In genomic region chrX:69374569-69374968, GRCh38 we compare ENCODE assay signal across 22 cellular contexts.
DNase-seq lines count a peak whose midpoint lies in the region; ATAC-seq and TF ChIP-seq lines count a peak whose summit lies in the region.
"Had no signal": no experiment of that assay in that cellular context is flagged by ENCODE, and none has a peak within 500 bp of the region (broad histone marks: within the 10 kb centered on the region; RNA-seq: fewer than 3 reads in every experiment).

No MANE protein-coding gene starts in this region.

- H3K27me3 ChIP-seq in right atrium auricular region: no peaks in the 10 kb centered on the region
- no peaks in the 10 kb centered on the region for H3K27me3 ChIP-seq in cardiac muscle cell
- H3K27me3 ChIP-seq in right cardiac atrium (ENCODE audit: control insufficient read depth, insufficient read depth): no peaks in the 10 kb centered on the region
- H3K27me3 ChIP-seq: SJCRH30 had no signal

- H3K4me1 ChIP-seq in right atrium auricular region (no peaks in the 10 kb centered on the region), cardiac muscle cell (ENCODE audit: low read depth) (no peaks in the 10 kb centered on the region), right cardiac atrium (ENCODE audit: control insufficient read depth, insufficient read depth, low read length) (no peaks in the 10 kb centered on the region)
- H3K4me1 ChIP-seq: SJCRH30 had no signal

- ATAC-seq in Right ventricle myocardium inferior (peak; percentile 86), right cardiac atrium (peak; percentile 48 to 65), GM18858 (IDR thresholded peaks at IDR 0.05; ENCODE audit: unreplicated experiment) (no peak)
- no peak for ATAC-seq in activated naive CD8-positive, alpha-beta T cell treated with anti-CD3 and anti-CD28 coated beads, Interleukin-2, amount 50 U/mL, for 24 hours
- ATAC-seq: SK-N-SH treated with all-trans-retinoic acid at 6 μM for 48 hours had no signal

- peak overlapping the region in 1 of 2 donors; percentile 62 for H3K27ac ChIP-seq in right atrium auricular region
- peak overlapping the region; percentile 28 for H3K27ac ChIP-seq in cardiac muscle cell
- no peak overlapping the region for H3K27ac ChIP-seq in right cardiac atrium (ENCODE audit: low read length)
- H3K27ac ChIP-seq: SJCRH30 had no signal

- H3K36me3 ChIP-seq in right atrium auricular region (no peaks in the 10 kb centered on the region), cardiac muscle cell (no peaks in the 10 kb centered on the region)
- H3K36me3 ChIP-seq: SJCRH30 had no signal

- TF ChIP-seq CTCF in right atrium auricular region (IDR thresholded peaks at IDR 0.05) (no peak), cardiac muscle cell (IDR thresholded peaks at IDR 0.05; ENCODE audit: low read depth, low read length) (no peak)

- peaks cover 12% of the 10 kb centered on the region for H3K9me3 Mint-ChIP-seq in activated naive CD8-positive, alpha-beta T cell treated with anti-CD3 and anti-CD28 coated beads, Interleukin-2, amount 50 U/mL, for 24 hours

- H3K4me3 ChIP-seq in right atrium auricular region: no peak overlapping the region
- no peak overlapping the region for H3K4me3 ChIP-seq in cardiac muscle cell
- H3K4me3 ChIP-seq in right cardiac atrium (ENCODE audit: low read length): no peak overlapping the region
- H3K4me3 ChIP-seq: SJCRH30 had no signal

- no peaks in the 10 kb centered on the region for H3K36me3 Mint-ChIP-seq in activated naive CD8-positive, alpha-beta T cell treated with anti-CD3 and anti-CD28 coated beads, Interleukin-2, amount 50 U/mL, for 24 hours (ENCODE audit: low read depth)

- no peaks in the 10 kb centered on the region for H3K4me1 Mint-ChIP-seq in activated naive CD8-positive, alpha-beta T cell treated with anti-CD3 and anti-CD28 coated beads, Interleukin-2, amount 50 U/mL, for 24 hours

- H3K4me3 Mint-ChIP-seq in activated naive CD8-positive, alpha-beta T cell treated with anti-CD3 and anti-CD28 coated beads, Interleukin-2, amount 50 U/mL, for 24 hours: no peak overlapping the region

- DNase-seq in Right ventricle myocardium inferior (ENCODE audit: missing footprints): no peak
- no peak for DNase-seq in right atrium auricular region (ENCODE audit: low spot score)
- peak; percentile 8 to 39 for DNase-seq in cardiac muscle cell (ENCODE audit: low read depth in 1 of 2, low spot score in 1 of 2)
- DNase-seq in right cardiac atrium: no peak
- DNase-seq in activated naive CD8-positive, alpha-beta T cell treated with anti-CD3 and anti-CD28 coated beads, Interleukin-2, amount 50 U/mL, for 24 hours: no peak
- DNase-seq in NCI-H510A treated with DMSO at 0.1 percent for 48 hours (lab: John Stamatoyannopoulos, UW): no peak
- DNase-seq: Calu3, GOT3, HCEC 1CT, IMR-90, KG1, MM.1S, NCI-H1417, NCI-H1694, NCI-H2029 treated with DMSO at 0.1 percent for 48 hours, NCI-H2171, NCI-H226, NCI-H510A, NCI-H774, SJCRH30 had no signal

- no peak overlapping the region for H3K27ac Mint-ChIP-seq in activated naive CD8-positive, alpha-beta T cell treated with anti-CD3 and anti-CD28 coated beads, Interleukin-2, amount 50 U/mL, for 24 hours

- H3K27me3 Mint-ChIP-seq in activated naive CD8-positive, alpha-beta T cell treated with anti-CD3 and anti-CD28 coated beads, Interleukin-2, amount 50 U/mL, for 24 hours: no peaks in the 10 kb centered on the region

- peaks cover 0 to 25% of the 10 kb centered on the region in 2 donors for H3K9me3 ChIP-seq in right atrium auricular region
- no peaks in the 10 kb centered on the region for H3K9me3 ChIP-seq in cardiac muscle cell (ENCODE audit: low read depth)
- no peaks in the 10 kb centered on the region for H3K9me3 ChIP-seq in right cardiac atrium (ENCODE audit: control insufficient read depth, low read length)
- H3K9me3 ChIP-seq: SJCRH30 had no signal

- 50% methylated on average over 1 of the region's 1 CpG for WGBS in right cardiac atrium

- intact Hi-C loops in Right ventricle myocardium inferior (cut with DNase I) (no loop called here), right cardiac atrium (cut with DNase I) (no loop called here)

Comparison
In these comparisons a context has a peak if more than half of its experiments do, and no peak if none do; other contexts are left out.
1. DNase-seq: peak in cardiac muscle cell (2 of 2); none in Right ventricle myocardium inferior (single experiment), right atrium auricular region (single experiment), right cardiac atrium (0 of 3), activated naive CD8-positive, alpha-beta T cell treated with anti-CD3 and anti-CD28 coated beads, Interleukin-2, amount 50 U/mL, for 24 hours (single experiment) and NCI-H510A treated with DMSO at 0.1 percent for 48 hours (single experiment).
2. ATAC-seq: peak in Right ventricle myocardium inferior (single experiment) and right cardiac atrium (2 of 2); none in GM18858 (single experiment) and activated naive CD8-positive, alpha-beta T cell treated with anti-CD3 and anti-CD28 coated beads, Interleukin-2, amount 50 U/mL, for 24 hours (single experiment).